In the genomic region with DNA sequence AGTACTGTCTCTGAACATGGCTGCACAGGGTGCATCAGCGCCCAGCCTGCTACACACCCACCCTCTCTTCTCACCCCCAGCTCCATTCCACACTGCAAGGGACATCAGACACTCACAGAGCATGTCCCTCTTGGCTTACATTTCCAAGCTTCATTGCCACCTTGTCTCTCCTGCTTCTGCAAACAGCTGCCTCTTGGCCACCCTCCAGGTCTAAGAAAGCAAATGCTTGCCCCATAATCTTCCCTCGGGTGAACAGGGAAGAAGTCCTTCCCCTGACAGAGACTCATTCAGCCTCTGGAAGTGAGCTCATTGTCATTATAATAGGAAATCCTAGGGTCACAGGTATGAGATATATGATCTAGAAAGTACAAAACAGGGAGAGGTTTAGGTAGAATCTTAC, we compare ENCODE assay signal across 19 cellular contexts.
DNase-seq lines count a peak whose midpoint lies in the region; ATAC-seq lines count a peak whose summit lies in the region.
"Had no signal": no experiment of that assay in that cellular context is flagged by ENCODE, and none has a peak within 500 bp of the region (broad histone marks: within the 10 kb centered on the region; RNA-seq: fewer than 3 reads in every experiment).

No MANE protein-coding gene starts in this region.

- H3K9me3 Mint-ChIP-seq in stimulated activated effector memory CD8-positive, alpha-beta T cell treated with anti-CD3 and anti-CD28 coated beads, Interleukin-12 subunit alpha, Interleukin-12 subunit beta, amount 100 ng/mL, for 72 hours = no peaks in the 10 kb centered on the region
- no peaks in the 10 kb centered on the region for H3K9me3 Mint-ChIP-seq in T-helper 2 cell treated with Interferon-gamma antibody and Interleukin-4, amounts not matched to agents 5 μg/mL and 100 μg/mL, for 36 hours

- DNase-seq in DMS153 (lab: John Stamatoyannopoulos, UW) (peak; percentile 15), DMS153 treated with DMSO at 0.1 percent for 48 hours (lab: John Stamatoyannopoulos, UW; ENCODE audit: unreplicated experiment) (no peak), NCI-H1105 treated with DMSO at 0.1 percent for 48 hours (lab: John Stamatoyannopoulos, UW) (peak; percentile 42), NCI-H2196 (lab: John Stamatoyannopoulos, UW; ENCODE audit: unreplicated experiment) (peak; percentile 46)
- no peak for DNase-seq in stimulated activated effector memory CD8-positive, alpha-beta T cell treated with anti-CD3 and anti-CD28 coated beads, Interleukin-12 subunit alpha, Interleukin-12 subunit beta, amount 100 ng/mL, for 72 hours (ENCODE audit: low spot score in 2 of 2)
- no peak for DNase-seq in stimulated activated CD4-positive, alpha-beta T cell treated with anti-CD3 and anti-CD28 coated beads, Interleukin-15, amount 100 ng/mL, for 24 hours
- DNase-seq in T-helper 2 cell treated with Interferon-gamma antibody and Interleukin-4, amounts not matched to agents 5 μg/mL and 100 μg/mL, for 36 hours (ENCODE audit: low spot score) = no peak
- DNase-seq: 8988T, Caco-2, HFFc6, MV-4-11, NCI-H146, NCI-H526, OCI-M1, Right ventricle myocardium superior, SW 1271, T-helper 2 cell had no signal

- no peaks in the 10 kb centered on the region for H3K4me1 Mint-ChIP-seq in stimulated activated effector memory CD8-positive, alpha-beta T cell treated with anti-CD3 and anti-CD28 coated beads, Interleukin-12 subunit alpha, Interleukin-12 subunit beta, amount 100 ng/mL, for 72 hours
- no peaks in the 10 kb centered on the region for H3K4me1 Mint-ChIP-seq in T-helper 2 cell treated with Interferon-gamma antibody and Interleukin-4, amounts not matched to agents 5 μg/mL and 100 μg/mL, for 36 hours (ENCODE audit: low read depth)
- H3K4me1 Mint-ChIP-seq: B cell had no signal

- no peak overlapping the region for H3K27ac Mint-ChIP-seq in stimulated activated effector memory CD8-positive, alpha-beta T cell treated with anti-CD3 and anti-CD28 coated beads, Interleukin-12 subunit alpha, Interleukin-12 subunit beta, amount 100 ng/mL, for 72 hours
- H3K27ac Mint-ChIP-seq in T-helper 2 cell treated with Interferon-gamma antibody and Interleukin-4, amounts not matched to agents 5 μg/mL and 100 μg/mL, for 36 hours = no peak overlapping the region
- H3K27ac Mint-ChIP-seq: B cell, HFFc6 had no signal

- no peaks in the 10 kb centered on the region for H3K27me3 Mint-ChIP-seq in T-helper 2 cell treated with Interferon-gamma antibody and Interleukin-4, amounts not matched to agents 5 μg/mL and 100 μg/mL, for 36 hours (ENCODE audit: low read depth)

- H3K4me3 Mint-ChIP-seq in stimulated activated effector memory CD8-positive, alpha-beta T cell treated with anti-CD3 and anti-CD28 coated beads, Interleukin-12 subunit alpha, Interleukin-12 subunit beta, amount 100 ng/mL, for 72 hours = no peak overlapping the region
- no peak overlapping the region for H3K4me3 Mint-ChIP-seq in T-helper 2 cell treated with Interferon-gamma antibody and Interleukin-4, amounts not matched to agents 5 μg/mL and 100 μg/mL, for 36 hours
- H3K4me3 Mint-ChIP-seq: B cell, HFFc6 had no signal

- H3K36me3 Mint-ChIP-seq in stimulated activated effector memory CD8-positive, alpha-beta T cell treated with anti-CD3 and anti-CD28 coated beads, Interleukin-12 subunit alpha, Interleukin-12 subunit beta, amount 100 ng/mL, for 72 hours = no peaks in the 10 kb centered on the region
- H3K36me3 Mint-ChIP-seq in T-helper 2 cell treated with Interferon-gamma antibody and Interleukin-4, amounts not matched to agents 5 μg/mL and 100 μg/mL, for 36 hours (ENCODE audit: low read depth) = no peaks in the 10 kb centered on the region

- peak; percentile 40 for ATAC-seq in stimulated activated effector memory CD8-positive, alpha-beta T cell treated with anti-CD3 and anti-CD28 coated beads, Interleukin-12 subunit alpha, Interleukin-12 subunit beta, amount 100 ng/mL, for 72 hours
- ATAC-seq in HG03565 (IDR thresholded peaks at IDR 0.05; ENCODE audit: unreplicated experiment) = no peak

Comparison
In these comparisons a context has a peak if more than half of its experiments do, and no peak if none do; other contexts are left out.
1. DNase-seq: peak in DMS153 (single experiment), NCI-H1105 treated with DMSO at 0.1 percent for 48 hours (single experiment) and NCI-H2196 (single experiment); none in DMS153 treated with DMSO at 0.1 percent for 48 hours (single experiment), stimulated activated effector memory CD8-positive, alpha-beta T cell treated with anti-CD3 and anti-CD28 coated beads, Interleukin-12 subunit alpha, Interleukin-12 subunit beta, amount 100 ng/mL, for 72 hours (0 of 2), stimulated activated CD4-positive, alpha-beta T cell treated with anti-CD3 and anti-CD28 coated beads, Interleukin-15, amount 100 ng/mL, for 24 hours (single experiment) and T-helper 2 cell treated with Interferon-gamma antibody and Interleukin-4, amounts not matched to agents 5 μg/mL and 100 μg/mL, for 36 hours (single experiment).